ENCODE assay signal across 14 cellular contexts in genomic region chr14:36365766-36366165, GRCh38.
"Had no signal": no experiment of that assay in that cellular context is flagged by ENCODE, and none has a peak within 500 bp of the region (broad histone marks: within the 10 kb centered on the region; RNA-seq: fewer than 3 reads in every experiment).

No MANE protein-coding gene starts in this region.

- H3K4me1 ChIP-seq: gastroesophageal sphincter had no signal

- H3K4me3 ChIP-seq: gastroesophageal sphincter, heart right ventricle had no signal

- H3K27ac ChIP-seq: gastroesophageal sphincter, heart right ventricle, VCaP had no signal

- DNase-seq: activated CD4-positive, alpha-beta T cell treated with anti-CD3 and anti-CD28 coated beads, Interleukin-2, amount 50 U/mL, for 48 hours; activated naive CD8-positive, alpha-beta T cell treated with anti-CD3 and anti-CD28 coated beads for 36 hours; activated T-cell treated with anti-CD3 and anti-CD28 coated beads for 4 hours; amniotic stem cell; effector CD8-positive, alpha-beta T cell; heart right ventricle; left ventricle myocardium superior; occipital lobe; stimulated activated CD4-positive, alpha-beta T cell treated with anti-CD3 and anti-CD28 coated beads, Interleukin-12 subunit alpha, Interleukin-12 subunit beta, amount 100 ng/mL, for 4 hours; stimulated activated CD4-positive, alpha-beta T cell treated with anti-CD3 and anti-CD28 coated beads, Interleukin-1b, Interleukin-23, amount 100 ng/mL, for 48 hours; stimulated activated CD8-positive, alpha-beta memory T cell treated with anti-CD3 and anti-CD28 coated beads, Interleukin-4, amount 100 ng/mL, for 48 hours; stimulated activated naive CD4-positive, alpha-beta T cell had no signal

- H3K9me3 ChIP-seq: gastroesophageal sphincter, heart right ventricle had no signal

- H3K36me3 ChIP-seq: gastroesophageal sphincter, heart right ventricle had no signal
